1 cellular context compared by ENCODE assay signal in the genomic region with DNA sequence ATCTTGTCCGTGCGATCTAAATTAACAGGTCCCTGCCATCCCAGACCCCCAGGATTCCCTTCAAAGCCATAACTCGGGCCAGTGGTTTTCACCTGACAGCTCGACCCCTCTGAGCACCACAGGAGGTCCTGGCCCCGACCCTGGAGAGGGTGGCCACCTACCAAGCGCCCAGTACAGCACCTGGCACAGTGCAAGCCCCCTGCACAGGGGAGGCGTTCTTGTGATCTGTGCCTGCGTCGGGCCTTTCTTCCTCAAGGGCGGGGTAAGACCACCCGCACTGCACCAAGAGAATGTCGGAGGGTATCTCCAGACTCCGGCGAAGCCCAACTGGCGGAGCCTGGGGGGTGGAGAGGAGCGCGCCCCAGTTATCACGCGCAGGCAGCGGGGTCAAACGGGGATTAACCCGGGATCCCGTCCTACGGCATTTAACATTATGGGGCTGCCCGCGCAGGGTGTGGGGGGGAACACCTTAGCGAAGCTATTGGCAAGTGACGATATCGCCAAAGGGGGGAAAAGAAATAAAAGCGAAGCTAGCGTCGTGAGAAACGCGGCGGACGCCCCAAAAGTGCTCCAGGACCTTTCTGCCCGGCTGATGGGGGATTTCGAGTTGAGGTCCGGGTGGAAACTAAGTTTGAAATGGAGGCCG.
TF ChIP-seq lines count a peak whose summit lies in the region.

No MANE protein-coding gene starts in this region.

TF ChIP-seq in HepG2, 621 proteins besides CTCF, POLR2A, EP300 and RAD21 (continued from another document):
- TF ChIP-seq AHDC1 (CRISPR knock-in tag; IDR thresholded peaks at IDR 0.05; ENCODE audit: borderline replicate concordance): peak; percentile 29; the same call in 1 of the 2 replicates
- no peak for TF ChIP-seq PRDM15 (CRISPR knock-in tag; IDR thresholded peaks at IDR 0.05)
